Comparison of ENCODE assay signal across 1 cellular context in genomic region chrX:23699636-23700194, GRCh38.
TF ChIP-seq lines count a peak whose summit lies in the region.

No MANE protein-coding gene starts in this region.

TF ChIP-seq in HepG2, 621 proteins besides CTCF, POLR2A, EP300 and RAD21 (continued from another document):
- TF ChIP-seq BCLAF1 (IDR thresholded peaks at IDR 0.05), result no peak
- TF ChIP-seq HNF4G (IDR thresholded peaks at IDR 0.05; ENCODE audit: borderline replicate concordance, low read depth, low read length), result no peak
- TF ChIP-seq HNF4G (CRISPR knock-in tag; IDR thresholded peaks at IDR 0.05; ENCODE audit: borderline replicate concordance, low read depth), result no peak
- TF ChIP-seq CHCHD3 (CRISPR knock-in tag; IDR thresholded peaks at IDR 0.05), result no peak
- no peak for TF ChIP-seq RFXANK (CRISPR knock-in tag; IDR thresholded peaks at IDR 0.05)
- TF ChIP-seq EED (CRISPR knock-in tag; IDR thresholded peaks at IDR 0.05), result no peak
- no peak for TF ChIP-seq ZFP41 (CRISPR knock-in tag; IDR thresholded peaks at IDR 0.05; ENCODE audit: borderline replicate concordance)
- no peak for TF ChIP-seq ESRRA (CRISPR knock-in tag; IDR thresholded peaks at IDR 0.05; ENCODE audit: low read depth)
- TF ChIP-seq PRPF4 (IDR thresholded peaks at IDR 0.05; ENCODE audit: low read depth, low read length, poor library complexity, severe bottlenecking), result no peak
- TF ChIP-seq LRRFIP1 (CRISPR knock-in tag; conservative IDR thresholded peaks at IDR 0.05), result no peak
- no peak for TF ChIP-seq TSC22D2 (CRISPR knock-in tag; IDR thresholded peaks at IDR 0.05; ENCODE audit: borderline replicate concordance)
- no peak for TF ChIP-seq ZNF614 (CRISPR knock-in tag; IDR thresholded peaks at IDR 0.05; ENCODE audit: borderline replicate concordance)
- no peak for TF ChIP-seq SIN3B (IDR thresholded peaks at IDR 0.05; ENCODE audit: low read length)
- TF ChIP-seq NCOR1 (IDR thresholded peaks at IDR 0.05; ENCODE audit: borderline replicate concordance, low read length), result no peak
- no peak for TF ChIP-seq ZNF879 (CRISPR knock-in tag; IDR thresholded peaks at IDR 0.05)
- TF ChIP-seq GATAD2A (CRISPR knock-in tag; IDR thresholded peaks at IDR 0.05), result no peak
- no peak for TF ChIP-seq ZNF432 (CRISPR knock-in tag; IDR thresholded peaks at IDR 0.05; ENCODE audit: borderline replicate concordance)
- TF ChIP-seq HOXA3 (CRISPR knock-in tag; IDR thresholded peaks at IDR 0.05), result no peak
